Comparison of ENCODE assay signal across 13 cellular contexts in the genomic region with DNA sequence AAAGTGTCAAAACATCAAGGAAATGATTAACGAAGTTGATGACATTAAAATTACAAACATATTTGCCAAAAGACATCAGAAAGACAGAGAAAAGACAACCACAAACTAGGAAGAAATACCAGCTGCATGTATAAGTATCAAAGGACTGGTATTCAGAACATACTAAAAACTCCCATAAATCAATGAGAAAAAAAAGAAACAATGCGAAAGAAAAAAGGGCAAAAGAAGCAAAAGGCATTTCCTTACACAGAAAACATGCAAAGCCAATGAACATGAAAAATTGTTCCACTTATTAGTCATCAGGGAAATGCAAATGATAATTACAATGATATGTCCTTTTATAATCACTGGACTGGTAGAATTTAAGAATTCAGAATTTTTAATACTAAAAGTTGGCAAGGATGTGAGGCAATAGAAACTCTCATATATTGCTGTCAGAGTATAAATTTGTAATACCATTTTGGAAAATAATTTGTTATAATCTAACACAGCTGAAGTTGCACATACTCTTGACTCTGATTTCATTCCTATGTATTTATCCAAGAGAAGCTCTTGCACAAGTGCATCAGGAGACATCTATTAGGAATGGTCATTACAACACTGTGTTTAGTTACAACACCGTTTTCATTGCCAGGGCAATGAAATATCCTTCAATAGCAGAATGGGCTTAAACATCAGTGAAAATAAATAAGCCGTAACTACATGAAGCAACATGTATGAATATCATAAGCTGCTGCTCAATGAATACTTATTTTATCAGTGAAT.
DNase-seq lines count a peak whose midpoint lies in the region; ATAC-seq and TF ChIP-seq lines count a peak whose summit lies in the region.
"Had no signal": no experiment of that assay in that cellular context is flagged by ENCODE, and none has a peak within 500 bp of the region (broad histone marks: within the 10 kb centered on the region; RNA-seq: fewer than 3 reads in every experiment).

No MANE protein-coding gene starts in this region.

- H3K4me1 ChIP-seq in body of pancreas (no peaks in the 10 kb centered on the region), gastroesophageal sphincter (no peaks in the 10 kb centered on the region), gastrocnemius medialis (peaks cover 0 to 4% of the 10 kb centered on the region in 2 donors), prostate gland (replicated peaks) (no peaks in the 10 kb centered on the region)

- ATAC-seq in body of pancreas (peak; percentile 27), gastroesophageal sphincter (peak; percentile 95), gastrocnemius medialis (peak; percentile 93 to 98), HG02642 (IDR thresholded peaks at IDR 0.05; ENCODE audit: poor library complexity, unreplicated experiment) (no peak)

- intact Hi-C loops in body of pancreas (cut with DNase I) (no loop called here), gastrocnemius medialis (cut with DNase I; ENCODE audit: low total_unique reads) (no loop called here), prostate gland (cut with DNase I) (no loop called here)

- TF ChIP-seq POLR2A in body of pancreas (IDR thresholded peaks at IDR 0.05), result no peak
- TF ChIP-seq POLR2A in gastroesophageal sphincter (IDR thresholded peaks at IDR 0.05), result no peak
- TF ChIP-seq POLR2A in gastrocnemius medialis (IDR thresholded peaks at IDR 0.05), result no peak
- no peak for TF ChIP-seq POLR2A in prostate gland (IDR thresholded peaks at IDR 0.05)

- H3K27ac ChIP-seq in body of pancreas (no peak overlapping the region), gastroesophageal sphincter (peak overlapping the region in 3 of 4 donors; percentile 33 to 75 (median 34)), gastrocnemius medialis (peak overlapping the region; percentile 6 to 60 (median 22)), prostate gland (no peak overlapping the region)

- H3K27me3 ChIP-seq in body of pancreas (no peaks in the 10 kb centered on the region), gastroesophageal sphincter (no peaks in the 10 kb centered on the region), gastrocnemius medialis (no peaks in the 10 kb centered on the region), prostate gland (replicated peaks; ENCODE audit: insufficient read depth) (no peaks in the 10 kb centered on the region)

- no peaks in the 10 kb centered on the region for H3K9me3 ChIP-seq in body of pancreas
- H3K9me3 ChIP-seq in gastroesophageal sphincter, result no peaks in the 10 kb centered on the region
- H3K9me3 ChIP-seq in gastrocnemius medialis, result no peaks in the 10 kb centered on the region
- no peaks in the 10 kb centered on the region for H3K9me3 ChIP-seq in prostate gland

- DNase-seq in EH (ENCODE audit: low read depth), result peak; percentile 91
- DNase-seq in body of pancreas, result peak in 1 of 4 donors; percentile 3
- DNase-seq in gastrocnemius medialis, result no peak
- no peak for DNase-seq in A172 (ENCODE audit: low spot score)
- no peak for DNase-seq in prostate gland (ENCODE audit: low spot score)
- DNase-seq in Kasumi-1 (lab: John Stamatoyannopoulos, UW), result no peak
- DNase-seq: CD8-positive, alpha-beta memory T cell; H7; hypothalamus; NCI-H526; stimulated activated naive CD4-positive, alpha-beta T cell treated with Interleukin-2 at 50 U/mL for 16 hours had no signal

- in situ Hi-C loops in gastrocnemius medialis (cut with MboI; ENCODE audit: low sequenced_read_pairs in 4 of 4), result no loop called here

- TF ChIP-seq EP300 in gastroesophageal sphincter (IDR thresholded peaks at IDR 0.05), result no peak

- 65 to 76% methylated on average over 4 of the region's 4 CpGs for WGBS in body of pancreas, 2 donors
- 58 to 62% methylated on average over 3 to 4 of the region's 4 CpGs for WGBS in gastroesophageal sphincter (ENCODE audit: low coverage in 1 of 2), 2 donors
- WGBS in prostate gland, result 68% methylated on average over 4 of the region's 4 CpGs

- H3K36me3 ChIP-seq in body of pancreas (replicated peaks in 1 of 2; ENCODE audit: insufficient read depth in 1 of 2, low read depth in 2 of 2), result no peaks in the 10 kb centered on the region
- peaks cover 0 to 14% of the 10 kb centered on the region in 2 donors for H3K36me3 ChIP-seq in gastroesophageal sphincter
- peaks cover 0 to 5% of the 10 kb centered on the region in 2 donors for H3K36me3 ChIP-seq in gastrocnemius medialis
- no peaks in the 10 kb centered on the region for H3K36me3 ChIP-seq in prostate gland

- H3K4me3 ChIP-seq in body of pancreas, result no peak overlapping the region
- H3K4me3 ChIP-seq in gastroesophageal sphincter, result no peak overlapping the region
- H3K4me3 ChIP-seq in gastrocnemius medialis, result no peak overlapping the region
- H3K4me3 ChIP-seq in prostate gland, result no peak overlapping the region

- no peak for TF ChIP-seq CTCF in body of pancreas (IDR thresholded peaks at IDR 0.05)
- no peak for TF ChIP-seq CTCF in gastroesophageal sphincter (IDR thresholded peaks at IDR 0.05)
- TF ChIP-seq CTCF in gastrocnemius medialis (IDR thresholded peaks at IDR 0.05 in 4 of 5, conservative IDR thresholded peaks at IDR 0.05 in 1 of 5), result no peak
- TF ChIP-seq CTCF in prostate gland (IDR thresholded peaks at IDR 0.05), result no peak

Comparison
In these comparisons a context has a peak if more than half of its experiments do, and no peak if none do; other contexts are left out.
1. H3K27ac ChIP-seq: peak in gastroesophageal sphincter (3 of 4) and gastrocnemius medialis (4 of 4); none in body of pancreas (0 of 4) and prostate gland (0 of 2).